ENCODE assay signal across 18 cellular contexts in the genomic region with DNA sequence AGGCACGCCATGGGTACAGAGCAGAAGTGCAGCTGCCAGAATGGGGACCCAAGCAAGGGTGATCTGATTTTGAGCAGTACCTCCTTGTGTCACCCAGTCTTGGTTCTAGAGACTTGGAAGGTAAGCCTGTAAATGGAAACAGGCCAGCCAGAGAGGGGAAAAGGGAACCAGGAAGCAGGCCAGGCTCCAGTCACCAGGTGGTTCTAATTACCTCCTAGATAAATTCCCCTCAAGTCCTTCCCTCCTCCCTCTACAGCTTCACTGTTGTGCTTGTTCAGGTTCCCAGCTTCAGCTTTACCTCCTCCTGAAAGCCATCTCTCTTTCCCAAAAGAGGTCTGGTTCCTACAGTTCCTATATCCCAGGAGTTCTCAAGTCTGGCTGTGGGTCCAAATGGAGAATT. TPM values are rescaled to one million over a fixed set of nuclear protein-coding genes. Genes with fewer than 3 reads are reported as not detected.
A peak's percentile ranks its signal among the peaks of the same experiment; 100 is the strongest.
DNase-seq lines count a peak whose midpoint lies in the region; ATAC-seq lines count a peak whose summit lies in the region.
"Had no signal": no experiment of that assay in that cellular context is flagged by ENCODE, and none has a peak within 500 bp of the region (broad histone marks: within the 10 kb centered on the region; RNA-seq: fewer than 3 reads in every experiment).

No MANE protein-coding gene starts in this region.

- no peaks in the 10 kb centered on the region for H3K4me1 ChIP-seq in adipocyte (ENCODE audit: control insufficient read depth, insufficient read depth, low read length)

- no peak overlapping the region for H3K9ac ChIP-seq in adipocyte (ENCODE audit: low read length)

- DNase-seq in AG08395 (ENCODE audit: low spot score) (peak; percentile 11), G401 (ENCODE audit: low spot score) (peak; percentile 84), adipocyte (ENCODE audit: low read depth) (peak; percentile 57), fibroblast of the conjunctiva (ENCODE audit: low read depth) (peak; percentile 40), NCI-H2196 treated with DMSO at 0.1 percent for 48 hours (lab: John Stamatoyannopoulos, UW; ENCODE audit: unreplicated experiment) (no peak), mesenteric fat pad (ENCODE audit: low spot score) (no peak)
- DNase-seq in stimulated activated CD4-positive, alpha-beta T cell treated with anti-CD3 and anti-CD28 coated beads, Interleukin-15, amount 100 ng/mL, for 24 hours = no peak
- DNase-seq: BE2C; CD4-positive, alpha-beta memory T cell; H9; NCI-H1417; NCI-H2081; NCI-H226; NCI-H526 treated with DMSO at 0.1 percent for 48 hours had no signal

- no peaks in the 10 kb centered on the region for H3K36me3 ChIP-seq in adipocyte (ENCODE audit: control insufficient read depth, insufficient read depth, low read length, severe bottlenecking)
- H3K36me3 ChIP-seq: BE2C had no signal

- no peak for ATAC-seq in HG02885 (IDR thresholded peaks at IDR 0.05; ENCODE audit: poor library complexity, unreplicated experiment)
- ATAC-seq: Right ventricle myocardium inferior had no signal

- in situ Hi-C loops in G401 (cut with HindIII; ENCODE audit: low sequenced_read_pairs) = no loop called here

- H3K4me3 ChIP-seq in adipocyte (ENCODE audit: low read length) = no peak overlapping the region

- H3K27me3 ChIP-seq in adipocyte (replicated peaks; ENCODE audit: control insufficient read depth, insufficient read depth, low read length) = no peaks in the 10 kb centered on the region
- H3K27me3 ChIP-seq: BE2C had no signal

- H3K9me3 ChIP-seq in adipocyte (ENCODE audit: control insufficient read depth, low read length) = no peaks in the 10 kb centered on the region
- H3K9me3 ChIP-seq: BE2C had no signal

RNA-seq across cellular contexts. Expression of gene SLC7A14, which starts 58.8 kb away (rescaled TPM):
- total RNA-seq in G401 (2014; rRNA removed; shearing (Covaris generic)) = 0.06 and 0.10 TPM in 2 replicates
- total RNA-seq in mesenteric fat pad = not detected
- total RNA-seq: A673; CD4-positive, alpha-beta memory T cell; HT-29; Right ventricle myocardium inferior had no signal

Comparison
In these comparisons a context has a peak if more than half of its experiments do, and no peak if none do; other contexts are left out.
1. DNase-seq: peak in AG08395 (single experiment), G401 (single experiment), adipocyte (single experiment) and fibroblast of the conjunctiva (single experiment); none in NCI-H2196 treated with DMSO at 0.1 percent for 48 hours (single experiment), mesenteric fat pad (single experiment) and stimulated activated CD4-positive, alpha-beta T cell treated with anti-CD3 and anti-CD28 coated beads, Interleukin-15, amount 100 ng/mL, for 24 hours (single experiment).